ENCODE assay signal across 25 cellular contexts in the genomic region with DNA sequence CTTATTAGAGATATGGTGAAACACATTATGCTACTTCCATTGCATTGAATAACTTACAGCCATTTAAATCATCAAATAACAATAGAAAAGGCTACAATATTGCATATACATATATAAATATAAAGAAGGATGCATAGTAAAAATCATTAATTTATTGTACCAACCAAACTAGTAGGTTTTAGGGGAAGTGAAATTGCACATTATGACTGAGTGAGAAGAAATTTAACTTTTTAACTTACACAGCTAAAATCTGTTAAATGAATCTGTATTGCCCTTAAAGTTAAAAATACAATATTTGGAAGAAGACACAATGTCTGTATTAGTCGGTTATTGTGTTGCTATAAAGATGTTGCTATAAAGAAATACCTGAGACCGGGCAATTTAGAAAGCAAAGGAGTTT.
"Had no signal": no experiment of that assay in that cellular context is flagged by ENCODE, and none has a peak within 500 bp of the region (broad histone marks: within the 10 kb centered on the region; RNA-seq: fewer than 3 reads in every experiment).

No MANE protein-coding gene starts in this region.

- FAIRE-seq: HepG2 had no signal

- H3K4me3 Mint-ChIP-seq: T-cell; T-helper 1 cell treated with Interleukin-12 subunit alpha and Interleukin-12 subunit beta and Interleukin-4 antibody, amounts not matched to agents 30 μg/mL and 1 μg/mL, for 36 hours had no signal

- H3K27me3 Mint-ChIP-seq: T-cell had no signal

- H3K4me1 Mint-ChIP-seq: T-cell had no signal

- H3K9me3 Mint-ChIP-seq: T-helper 1 cell treated with Interleukin-12 subunit alpha and Interleukin-12 subunit beta and Interleukin-4 antibody, amounts not matched to agents 30 μg/mL and 1 μg/mL, for 36 hours had no signal

- H3K36me3 Mint-ChIP-seq: T-cell had no signal

- H3K27ac Mint-ChIP-seq: T-cell; T-helper 1 cell treated with Interleukin-12 subunit alpha and Interleukin-12 subunit beta and Interleukin-4 antibody, amounts not matched to agents 30 μg/mL and 1 μg/mL, for 36 hours had no signal

- DNase-seq: IMR-90, Karpas-422, KG1, MG63, MV-4-11, NCI-H1048, NCI-H1105, NCI-H1417, NCI-H1436 treated with DMSO at 0.1 percent for 48 hours, NCI-H1694, NCI-H187 treated with DMSO at 0.1 percent for 48 hours, NCI-H2029 treated with DMSO at 0.1 percent for 48 hours, NCI-H2107, NCI-H2227 treated with DMSO at 0.1 percent for 48 hours, NCI-H524 treated with DMSO at 0.1 percent for 48 hours, NCI-H69, NCI-H774, PC-3, SHP77, SK-N-SH, SW 1271, T-cell had no signal

- H3K4me3 ChIP-seq: MG63 had no signal

- ATAC-seq: HepG2, Panc1, PC-3, T-cell had no signal
